2 cellular contexts compared by ENCODE assay signal in the genomic region with DNA sequence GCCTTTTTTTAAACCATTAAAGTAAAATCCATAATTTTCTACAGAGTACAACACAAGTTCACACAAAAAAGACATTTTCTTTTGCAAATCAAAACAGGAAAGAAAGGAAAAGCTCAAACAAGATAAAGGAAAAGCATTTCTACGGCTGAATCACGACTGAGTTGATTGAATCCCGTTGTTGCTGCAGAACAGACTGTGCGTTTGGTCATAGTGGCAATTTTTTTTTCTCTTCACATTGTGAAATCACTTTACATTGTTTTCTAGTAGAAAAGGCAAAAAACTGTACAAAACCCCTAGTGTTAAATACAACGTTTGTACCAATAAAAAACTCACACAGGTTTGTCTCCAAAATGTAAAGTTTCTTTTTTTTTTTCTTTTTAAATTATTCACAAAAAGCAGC.
TF ChIP-seq lines count a peak whose summit lies in the region.

No MANE protein-coding gene starts in this region.

TF ChIP-seq in GM23338, 12 proteins besides CTCF, POLR2A, EP300 and RAD21 (continued from another document):
- no peak for TF ChIP-seq REST (IDR thresholded peaks at IDR 0.05; ENCODE audit: unreplicated experiment)
- no peak for TF ChIP-seq ZNF462 (CRISPR knock-in tag; IDR thresholded peaks at IDR 0.05)
- no peak for TF ChIP-seq STAT1 (IDR thresholded peaks at IDR 0.05; ENCODE audit: unreplicated experiment)
- TF ChIP-seq EZH2 (IDR thresholded peaks at IDR 0.05; ENCODE audit: low read depth, unreplicated experiment), result no peak
- no peak for TF ChIP-seq CREB1 (CRISPR knock-in tag; IDR thresholded peaks at IDR 0.05; ENCODE audit: low read depth)
- TF ChIP-seq POLR2AphosphoS5 (IDR thresholded peaks at IDR 0.05; ENCODE audit: low read depth), result no peak
- no peak for TF ChIP-seq NANOG (IDR thresholded peaks at IDR 0.05; ENCODE audit: borderline replicate concordance)

TF ChIP-seq in WTC11, 78 proteins besides CTCF, POLR2A, EP300 and RAD21 (continued from another document):
- TF ChIP-seq FOXP1 (CRISPR knock-in tag; IDR thresholded peaks at IDR 0.05; ENCODE audit: borderline replicate concordance), result no peak
- TF ChIP-seq FOXP4 (CRISPR knock-in tag; IDR thresholded peaks at IDR 0.05), result no peak
TF ChIP-seq in WTC11: peak in this region for 0.
